In genomic region chr6:75893058-75893775, GRCh38 we compare ENCODE assay signal across 9 cellular contexts.
A peak's percentile ranks its signal among the peaks of the same experiment; 100 is the strongest.
DNase-seq lines count a peak whose midpoint lies in the region; ATAC-seq, FAIRE-seq and TF ChIP-seq lines count a peak whose summit lies in the region.
"Had no signal": no experiment of that assay in that cellular context is flagged by ENCODE, and none has a peak within 500 bp of the region (broad histone marks: within the 10 kb centered on the region; RNA-seq: fewer than 3 reads in every experiment).

No MANE protein-coding gene starts in this region.

- peaks cover 11% of the 10 kb centered on the region for H3K36me3 Mint-ChIP-seq in Calu3 (ENCODE audit: insufficient read depth, unreplicated experiment)
- H3K36me3 Mint-ChIP-seq in brain = peaks cover 19% of the 10 kb centered on the region
- H3K36me3 Mint-ChIP-seq in activated CD4-positive, alpha-beta T cell treated with anti-CD3 and anti-CD28 coated beads for 36 hours (ENCODE audit: low read depth) = no peaks in the 10 kb centered on the region

- no peak for TF ChIP-seq POLR2A in vagina (IDR thresholded peaks at IDR 0.05)

- H3K27ac ChIP-seq in kidney (ENCODE audit: low read depth in 2 of 2, low read length in 2 of 2) (no peak overlapping the region), vagina (no peak overlapping the region)

- no peak overlapping the region for H3K4me3 Mint-ChIP-seq in Calu3 (ENCODE audit: low read depth, unreplicated experiment)
- H3K4me3 Mint-ChIP-seq in brain = no peak overlapping the region
- no peak overlapping the region for H3K4me3 Mint-ChIP-seq in activated CD4-positive, alpha-beta T cell treated with anti-CD3 and anti-CD28 coated beads for 36 hours
- H3K4me3 Mint-ChIP-seq: T-helper 1 cell treated with Interleukin-12 subunit alpha and Interleukin-12 subunit beta and Interleukin-4 antibody, amounts not matched to agents 30 μg/mL and 1 μg/mL, for 36 hours had no signal

- H3K36me3 ChIP-seq in kidney (ENCODE audit: control insufficient read depth in 1 of 2, insufficient read depth in 2 of 2, low read length in 2 of 2) (peaks cover 2 to 22% of the 10 kb centered on the region in 2 donors), vagina (peaks cover 0 to 12% of the 10 kb centered on the region in 2 donors)

- TF ChIP-seq CTCF in Calu3 (IDR thresholded peaks at IDR 0.05; ENCODE audit: unreplicated experiment) = peak; percentile 58
- TF ChIP-seq CTCF in brain (conservative IDR thresholded peaks at IDR 0.05) = peak; percentile 67 to 82
- TF ChIP-seq CTCF in kidney (IDR thresholded peaks at IDR 0.05; ENCODE audit: borderline replicate concordance, extremely low read depth, insufficient read depth) = peak; percentile 54
- peak in 2 of 3 experiments; percentile 22 to 51 for TF ChIP-seq CTCF in vagina (IDR thresholded peaks at IDR 0.05)

- POLR2A ChIA-PET in activated CD4-positive, alpha-beta T cell treated with anti-CD3 and anti-CD28 coated beads for 36 hours (lab: Charles Lee) = interaction anchor here (0.7 kb wide), 1 partner anchor 1630 kb away, joined by 4 read pairs; no protein-coding TSS in a partner anchor

- H3K4me3 ChIP-seq in kidney (ENCODE audit: low read length in 2 of 2) = no peak overlapping the region
- H3K4me3 ChIP-seq in vagina = no peak overlapping the region

- peak; percentile 90 for ATAC-seq in HG03432 (IDR thresholded peaks at IDR 0.05; ENCODE audit: unreplicated experiment)
- no peak for ATAC-seq in activated CD4-positive, alpha-beta T cell treated with anti-CD3 and anti-CD28 coated beads for 36 hours

- intact Hi-C loops in Calu3 (cut with micrococcal nuclease; ENCODE audit: unreplicated experiment) = loop anchor here (10.0 kb wide), 1 partner anchor 1402 kb away; no protein-coding TSS in a partner anchor
- intact Hi-C loops in kidney (cut with DNase I) = no loop called here
- intact Hi-C loops in vagina (cut with DNase I) = no loop called here
- intact Hi-C loops in activated CD4-positive, alpha-beta T cell treated with anti-CD3 and anti-CD28 coated beads for 36 hours (cut with DNase I, micrococcal nuclease) = loop anchor here (2.0 to 5.0 kb wide), 2 partner anchors 1564 kb away; no protein-coding TSS in a partner anchor

- no peak overlapping the region for H3K9ac ChIP-seq in kidney (ENCODE audit: low read length in 2 of 2)

- no peaks in the 10 kb centered on the region for H3K9me3 ChIP-seq in kidney (ENCODE audit: control insufficient read depth in 1 of 2, low read length in 2 of 2)
- no peaks in the 10 kb centered on the region for H3K9me3 ChIP-seq in vagina

- DNase-seq in Calu3 = peak; percentile 13
- DNase-seq in GM19238 (ENCODE audit: insufficient read length, low spot score) = peak; percentile 6
- DNase-seq in NCI-H526 (lab: John Stamatoyannopoulos, UW) = peak; percentile 37 to 79
- DNase-seq in kidney = no peak
- no peak for DNase-seq in vagina (ENCODE audit: extremely low spot score in 2 of 2)
- DNase-seq in activated CD4-positive, alpha-beta T cell treated with anti-CD3 and anti-CD28 coated beads for 36 hours = no peak

- BruUV-seq in Calu3 (replicated peaks; lab: Mats Ljungman, UMichigan) = no TSS peak

- H3K9me3 Mint-ChIP-seq in Calu3 (ENCODE audit: low read depth, unreplicated experiment) (no peaks in the 10 kb centered on the region), brain (no peaks in the 10 kb centered on the region)
- H3K9me3 Mint-ChIP-seq in activated CD4-positive, alpha-beta T cell treated with anti-CD3 and anti-CD28 coated beads for 36 hours (ENCODE audit: low read depth) = no peaks in the 10 kb centered on the region
- H3K9me3 Mint-ChIP-seq: T-helper 1 cell treated with Interleukin-12 subunit alpha and Interleukin-12 subunit beta and Interleukin-4 antibody, amounts not matched to agents 30 μg/mL and 1 μg/mL, for 36 hours had no signal

- peak; percentile 66 for FAIRE-seq in kidney (lab: Jason Lieb, UNC)

- H3K4me1 ChIP-seq in kidney (ENCODE audit: control insufficient read depth in 1 of 2, insufficient read depth in 1 of 2, low read depth in 1 of 2, low read length in 2 of 2) (no peaks in the 10 kb centered on the region), vagina (no peaks in the 10 kb centered on the region)

- CTCF ChIA-PET in Calu3 (lab: Charles Lee) = interaction anchor here (0.6 to 1.9 kb wide), 12 partner anchors 13 to 458 kb away, joined by 3 to 11 read pairs (median 3); no protein-coding TSS in a partner anchor
- CTCF ChIA-PET in activated CD4-positive, alpha-beta T cell treated with anti-CD3 and anti-CD28 coated beads for 36 hours (lab: Charles Lee) = interaction anchor here (0.7 to 4.1 kb wide), 23 partner anchors 8 to 1575 kb away, joined by 3 to 37 read pairs (median 3); no protein-coding TSS in a partner anchor

- H3K27me3 ChIP-seq in vagina = no peaks in the 10 kb centered on the region

- H3K27me3 Mint-ChIP-seq in Calu3 (ENCODE audit: unreplicated experiment) (no peaks in the 10 kb centered on the region), brain (no peaks in the 10 kb centered on the region)
- peaks cover 1% of the 10 kb centered on the region for H3K27me3 Mint-ChIP-seq in activated CD4-positive, alpha-beta T cell treated with anti-CD3 and anti-CD28 coated beads for 36 hours

- H3K27ac Mint-ChIP-seq in Calu3 (ENCODE audit: unreplicated experiment) (no peak overlapping the region), brain (no peak overlapping the region)
- H3K27ac Mint-ChIP-seq in activated CD4-positive, alpha-beta T cell treated with anti-CD3 and anti-CD28 coated beads for 36 hours = no peak overlapping the region
- H3K27ac Mint-ChIP-seq: T-helper 1 cell treated with Interleukin-12 subunit alpha and Interleukin-12 subunit beta and Interleukin-4 antibody, amounts not matched to agents 30 μg/mL and 1 μg/mL, for 36 hours had no signal

- no peaks in the 10 kb centered on the region for H3K4me1 Mint-ChIP-seq in Calu3 (ENCODE audit: low read depth, unreplicated experiment)
- peaks cover 11% of the 10 kb centered on the region for H3K4me1 Mint-ChIP-seq in brain
- peaks cover 2% of the 10 kb centered on the region for H3K4me1 Mint-ChIP-seq in activated CD4-positive, alpha-beta T cell treated with anti-CD3 and anti-CD28 coated beads for 36 hours

Comparison
In these comparisons a context has a peak if more than half of its experiments do, and no peak if none do; other contexts are left out.
1. DNase-seq: peak in Calu3 (single experiment), GM19238 (single experiment) and NCI-H526 (2 of 2); none in kidney (single experiment), vagina (0 of 2) and activated CD4-positive, alpha-beta T cell treated with anti-CD3 and anti-CD28 coated beads for 36 hours (single experiment).
2. intact Hi-C loops: an anchor here in Calu3 (10.0 kb wide) and activated CD4-positive, alpha-beta T cell treated with anti-CD3 and anti-CD28 coated beads for 36 hours (2.0 to 5.0 kb wide); none called in kidney and vagina.
3. Peak in every context shown above with its lines, with median percentiles within 50 percentile points of each other: CTCF ChIP-seq.